ENCODE assay signal across 1 cellular context in the genomic region with DNA sequence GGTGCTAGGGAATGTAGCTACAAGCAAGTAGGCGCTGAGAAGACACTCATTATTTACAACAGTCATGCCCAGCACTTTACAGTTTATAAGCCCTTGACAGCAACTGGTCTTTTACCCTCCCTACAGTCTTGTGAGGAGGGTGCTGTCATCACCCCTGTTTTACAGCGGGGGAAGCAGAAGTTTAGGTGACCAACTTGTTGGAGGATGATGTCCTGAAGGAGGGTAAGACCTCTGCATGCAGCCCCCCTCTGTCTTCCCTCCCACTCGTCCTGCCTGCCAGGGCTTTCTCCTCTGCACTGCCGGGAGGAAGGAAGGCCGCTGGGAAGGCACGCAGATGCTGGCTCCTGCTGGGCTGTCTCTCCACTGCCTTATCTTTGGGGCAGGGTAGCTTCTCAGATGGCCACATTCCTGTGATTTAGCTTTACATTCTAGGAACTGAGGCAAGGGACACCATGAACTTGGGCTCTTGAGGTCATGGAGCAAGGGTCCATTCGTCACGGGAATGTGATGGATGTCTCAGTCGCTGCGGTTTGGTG.
TF ChIP-seq lines count a peak whose summit lies in the region.

No MANE protein-coding gene starts in this region.

TF ChIP-seq in HepG2, 621 proteins besides CTCF, POLR2A, EP300 and RAD21 (continued from another document and continues in another):
- TF ChIP-seq FOXO4 (CRISPR knock-in tag; conservative IDR thresholded peaks at IDR 0.05) (0 out of 2 replicates have a peak, but pooled peaks have one; percentile 68), RAD51 (IDR thresholded peaks at IDR 0.05; ENCODE audit: borderline replicate concordance) (no peak), ONECUT2 (CRISPR knock-in tag; IDR thresholded peaks at IDR 0.05) (no peak), CREB1 (IDR thresholded peaks at IDR 0.05) (no peak), CREB1 (CRISPR knock-in tag; IDR thresholded peaks at IDR 0.05) (no peak), FOXP4 (CRISPR knock-in tag; IDR thresholded peaks at IDR 0.05) (no peak; the same call in 1 of the 2 replicates), IKZF1 (IDR thresholded peaks at IDR 0.05) (no peak), MTA1 (CRISPR knock-in tag; IDR thresholded peaks at IDR 0.05; ENCODE audit: borderline replicate concordance) (no peak), ZNF891 (CRISPR knock-in tag; IDR thresholded peaks at IDR 0.05) (no peak), ZNF7 (CRISPR knock-in tag; IDR thresholded peaks at IDR 0.05) (no peak), CBX1 (IDR thresholded peaks at IDR 0.05; ENCODE audit: low read depth) (no peak), NFKB2 (CRISPR knock-in tag; IDR thresholded peaks at IDR 0.05; ENCODE audit: borderline replicate concordance) (no peak; the same call in 1 of the 2 replicates), SMC3 (IDR thresholded peaks at IDR 0.05; ENCODE audit: low read length) (no peak), ADNP (CRISPR knock-in tag; IDR thresholded peaks at IDR 0.05) (no peak), POLR2G (IDR thresholded peaks at IDR 0.05; ENCODE audit: low read depth, low read length) (peak; percentile 40; the same call in 1 of the 2 replicates), ZBTB7B (CRISPR knock-in tag; IDR thresholded peaks at IDR 0.05) (no peak), PLSCR1 (CRISPR knock-in tag; IDR thresholded peaks at IDR 0.05; ENCODE audit: borderline replicate concordance) (no peak), SP4 (CRISPR knock-in tag; IDR thresholded peaks at IDR 0.05) (no peak; the same call in 1 of the 2 replicates), ZNF709 (CRISPR knock-in tag; IDR thresholded peaks at IDR 0.05) (no peak), ERF (CRISPR knock-in tag; IDR thresholded peaks at IDR 0.05) (0 out of 2 replicates have a peak, but pooled peaks have one; percentile 13), ZNF503 (CRISPR knock-in tag; IDR thresholded peaks at IDR 0.05) (no peak), BCL6 (CRISPR knock-in tag; IDR thresholded peaks at IDR 0.05) (peak; percentile 91), ZSCAN29 (CRISPR knock-in tag; conservative IDR thresholded peaks at IDR 0.05) (no peak), SRSF9 (IDR thresholded peaks at IDR 0.05; ENCODE audit: borderline replicate concordance, insufficient read depth, low read depth, low read length, poor library complexity, severe bottlenecking) (no peak), ZNF17 (CRISPR knock-in tag; IDR thresholded peaks at IDR 0.05) (no peak), SPEN (CRISPR knock-in tag; IDR thresholded peaks at IDR 0.05; ENCODE audit: low read depth) (no peak), ZNF570 (CRISPR knock-in tag; IDR thresholded peaks at IDR 0.05; ENCODE audit: borderline replicate concordance) (no peak), ELF3 (CRISPR knock-in tag; IDR thresholded peaks at IDR 0.05) (peak; percentile 34; the same call in 1 of the 2 replicates), TBX2 (CRISPR knock-in tag; IDR thresholded peaks at IDR 0.05; ENCODE audit: borderline replicate concordance) (peak; percentile 33), ZNF704 (CRISPR knock-in tag; IDR thresholded peaks at IDR 0.05; ENCODE audit: borderline replicate concordance) (no peak), RXRA (CRISPR knock-in tag; IDR thresholded peaks at IDR 0.05) (no peak), ZNF33B (CRISPR knock-in tag; IDR thresholded peaks at IDR 0.05) (0 out of 2 replicates have a peak, but pooled peaks have one; percentile 22), FOXO1 (CRISPR knock-in tag; IDR thresholded peaks at IDR 0.05) (no peak), ZNF451 (CRISPR knock-in tag; IDR thresholded peaks at IDR 0.05) (peak; percentile 86; the same call in 1 of the 2 replicates), BCL3 (CRISPR knock-in tag; IDR thresholded peaks at IDR 0.05) (peak; percentile 24; the same call in 1 of the 2 replicates), ZNF589 (CRISPR knock-in tag; conservative IDR thresholded peaks at IDR 0.05) (no peak), EHMT2 (IDR thresholded peaks at IDR 0.05; ENCODE audit: borderline replicate concordance, low read depth, low read length) (no peak)
- TF ChIP-seq, protein P1, sequence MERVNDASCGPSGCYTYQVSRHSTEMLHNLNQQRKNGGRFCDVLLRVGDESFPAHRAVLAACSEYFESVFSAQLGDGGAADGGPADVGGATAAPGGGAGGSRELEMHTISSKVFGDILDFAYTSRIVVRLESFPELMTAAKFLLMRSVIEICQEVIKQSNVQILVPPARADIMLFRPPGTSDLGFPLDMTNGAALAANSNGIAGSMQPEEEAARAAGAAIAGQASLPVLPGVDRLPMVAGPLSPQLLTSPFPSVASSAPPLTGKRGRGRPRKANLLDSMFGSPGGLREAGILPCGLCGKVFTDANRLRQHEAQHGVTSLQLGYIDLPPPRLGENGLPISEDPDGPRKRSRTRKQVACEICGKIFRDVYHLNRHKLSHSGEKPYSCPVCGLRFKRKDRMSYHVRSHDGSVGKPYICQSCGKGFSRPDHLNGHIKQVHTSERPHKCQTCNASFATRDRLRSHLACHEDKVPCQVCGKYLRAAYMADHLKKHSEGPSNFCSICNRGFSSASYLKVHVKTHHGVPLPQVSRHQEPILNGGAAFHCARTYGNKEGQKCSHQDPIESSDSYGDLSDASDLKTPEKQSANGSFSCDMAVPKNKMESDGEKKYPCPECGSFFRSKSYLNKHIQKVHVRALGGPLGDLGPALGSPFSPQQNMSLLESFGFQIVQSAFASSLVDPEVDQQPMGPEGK (CRISPR knock-in tag; IDR thresholded peaks at IDR 0.05), result no peak
- TF ChIP-seq, protein P2, sequence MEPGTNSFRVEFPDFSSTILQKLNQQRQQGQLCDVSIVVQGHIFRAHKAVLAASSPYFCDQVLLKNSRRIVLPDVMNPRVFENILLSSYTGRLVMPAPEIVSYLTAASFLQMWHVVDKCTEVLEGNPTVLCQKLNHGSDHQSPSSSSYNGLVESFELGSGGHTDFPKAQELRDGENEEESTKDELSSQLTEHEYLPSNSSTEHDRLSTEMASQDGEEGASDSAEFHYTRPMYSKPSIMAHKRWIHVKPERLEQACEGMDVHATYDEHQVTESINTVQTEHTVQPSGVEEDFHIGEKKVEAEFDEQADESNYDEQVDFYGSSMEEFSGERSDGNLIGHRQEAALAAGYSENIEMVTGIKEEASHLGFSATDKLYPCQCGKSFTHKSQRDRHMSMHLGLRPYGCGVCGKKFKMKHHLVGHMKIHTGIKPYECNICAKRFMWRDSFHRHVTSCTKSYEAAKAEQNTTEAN (CRISPR knock-in tag; conservative IDR thresholded peaks at IDR 0.05), result no peak
- TF ChIP-seq, protein P3, sequence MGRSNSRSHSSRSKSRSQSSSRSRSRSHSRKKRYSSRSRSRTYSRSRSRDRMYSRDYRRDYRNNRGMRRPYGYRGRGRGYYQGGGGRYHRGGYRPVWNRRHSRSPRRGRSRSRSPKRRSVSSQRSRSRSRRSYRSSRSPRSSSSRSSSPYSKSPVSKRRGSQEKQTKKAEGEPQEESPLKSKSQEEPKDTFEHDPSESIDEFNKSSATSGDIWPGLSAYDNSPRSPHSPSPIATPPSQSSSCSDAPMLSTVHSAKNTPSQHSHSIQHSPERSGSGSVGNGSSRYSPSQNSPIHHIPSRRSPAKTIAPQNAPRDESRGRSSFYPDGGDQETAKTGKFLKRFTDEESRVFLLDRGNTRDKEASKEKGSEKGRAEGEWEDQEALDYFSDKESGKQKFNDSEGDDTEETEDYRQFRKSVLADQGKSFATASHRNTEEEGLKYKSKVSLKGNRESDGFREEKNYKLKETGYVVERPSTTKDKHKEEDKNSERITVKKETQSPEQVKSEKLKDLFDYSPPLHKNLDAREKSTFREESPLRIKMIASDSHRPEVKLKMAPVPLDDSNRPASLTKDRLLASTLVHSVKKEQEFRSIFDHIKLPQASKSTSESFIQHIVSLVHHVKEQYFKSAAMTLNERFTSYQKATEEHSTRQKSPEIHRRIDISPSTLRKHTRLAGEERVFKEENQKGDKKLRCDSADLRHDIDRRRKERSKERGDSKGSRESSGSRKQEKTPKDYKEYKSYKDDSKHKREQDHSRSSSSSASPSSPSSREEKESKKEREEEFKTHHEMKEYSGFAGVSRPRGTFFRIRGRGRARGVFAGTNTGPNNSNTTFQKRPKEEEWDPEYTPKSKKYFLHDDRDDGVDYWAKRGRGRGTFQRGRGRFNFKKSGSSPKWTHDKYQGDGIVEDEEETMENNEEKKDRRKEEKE (IDR thresholded peaks at IDR 0.05), result no peak
- TF ChIP-seq, protein P4, sequence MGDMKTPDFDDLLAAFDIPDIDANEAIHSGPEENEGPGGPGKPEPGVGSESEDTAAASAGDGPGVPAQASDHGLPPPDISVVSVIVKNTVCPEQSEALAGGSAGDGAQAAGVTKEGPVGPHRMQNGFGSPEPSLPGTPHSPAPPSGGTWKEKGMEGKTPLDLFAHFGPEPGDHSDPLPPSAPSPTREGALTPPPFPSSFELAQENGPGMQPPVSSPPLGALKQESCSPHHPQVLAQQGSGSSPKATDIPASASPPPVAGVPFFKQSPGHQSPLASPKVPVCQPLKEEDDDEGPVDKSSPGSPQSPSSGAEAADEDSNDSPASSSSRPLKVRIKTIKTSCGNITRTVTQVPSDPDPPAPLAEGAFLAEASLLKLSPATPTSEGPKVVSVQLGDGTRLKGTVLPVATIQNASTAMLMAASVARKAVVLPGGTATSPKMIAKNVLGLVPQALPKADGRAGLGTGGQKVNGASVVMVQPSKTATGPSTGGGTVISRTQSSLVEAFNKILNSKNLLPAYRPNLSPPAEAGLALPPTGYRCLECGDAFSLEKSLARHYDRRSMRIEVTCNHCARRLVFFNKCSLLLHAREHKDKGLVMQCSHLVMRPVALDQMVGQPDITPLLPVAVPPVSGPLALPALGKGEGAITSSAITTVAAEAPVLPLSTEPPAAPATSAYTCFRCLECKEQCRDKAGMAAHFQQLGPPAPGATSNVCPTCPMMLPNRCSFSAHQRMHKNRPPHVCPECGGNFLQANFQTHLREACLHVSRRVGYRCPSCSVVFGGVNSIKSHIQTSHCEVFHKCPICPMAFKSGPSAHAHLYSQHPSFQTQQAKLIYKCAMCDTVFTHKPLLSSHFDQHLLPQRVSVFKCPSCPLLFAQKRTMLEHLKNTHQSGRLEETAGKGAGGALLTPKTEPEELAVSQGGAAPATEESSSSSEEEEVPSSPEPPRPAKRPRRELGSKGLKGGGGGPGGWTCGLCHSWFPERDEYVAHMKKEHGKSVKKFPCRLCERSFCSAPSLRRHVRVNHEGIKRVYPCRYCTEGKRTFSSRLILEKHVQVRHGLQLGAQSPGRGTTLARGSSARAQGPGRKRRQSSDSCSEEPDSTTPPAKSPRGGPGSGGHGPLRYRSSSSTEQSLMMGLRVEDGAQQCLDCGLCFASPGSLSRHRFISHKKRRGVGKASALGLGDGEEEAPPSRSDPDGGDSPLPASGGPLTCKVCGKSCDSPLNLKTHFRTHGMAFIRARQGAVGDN (CRISPR knock-in tag; IDR thresholded peaks at IDR 0.05), result peak; percentile 58
